32 cellular contexts compared by ENCODE assay signal in genomic region chr12:108099778-108100177, GRCh38. TPM values are rescaled to one million over a fixed set of nuclear protein-coding genes. Genes with fewer than 3 reads are reported as not detected.
"Had no signal": no experiment of that assay in that cellular context is flagged by ENCODE, and none has a peak within 500 bp of the region (broad histone marks: within the 10 kb centered on the region; RNA-seq: fewer than 3 reads in every experiment).

No MANE protein-coding gene starts in this region.

- H3K36me3 ChIP-seq: breast epithelium, pancreas, prostate gland, sigmoid colon, uterus had no signal

- H3K4me3 Mint-ChIP-seq: activated CD4-positive, alpha-beta memory T cell treated with anti-CD3 and anti-CD28 coated beads, Interleukin-2, amount 10 ng/mL, durations not matched to agents 7 days and 5 days; activated CD4-positive, alpha-beta T cell treated with anti-CD3 and anti-CD28 coated beads, Interleukin-2, amount 10 ng/mL, durations not matched to agents 7 days and 5 days; activated naive CD4-positive, alpha-beta T cell treated with anti-CD3 and anti-CD28 coated beads, Interleukin-2, amount 50 U/mL, for 24 hours; activated naive CD8-positive, alpha-beta T cell treated with anti-CD3 and anti-CD28 coated beads, Interleukin-2, amount 50 U/mL, for 24 hours; activated T-cell treated with anti-CD3 and anti-CD28 coated beads, Interleukin-2, amount 50 U/mL, for 24 hours; dendritic cell treated with granulocyte-macrophage colony-stimulating factor and Interleukin-4, amounts not matched to agents 40 ng/mL and 50 ng/mL, for 4 days; mesothelial cell of epicardium; naive B cell; nephron progenitor cell; stimulated activated memory B cell treated with anti-CD40 and anti-IgM and Interleukin-4, amounts not matched to agents 10 μg/mL and 1 μg/mL and 100 μg/mL, for 72 hours; stimulated activated naive CD8-positive, alpha-beta T cell treated with anti-CD3 and anti-CD28 coated beads, Interleukin-15, amount 100 ng/mL, for 72 hours; type B pancreatic cell; WTC11 had no signal

- H3K4me2 ChIP-seq: smooth muscle cell had no signal

- H3K27ac ChIP-seq: breast epithelium, epithelial cell of prostate, pancreas, prostate gland, sigmoid colon had no signal

- H3K36me3 Mint-ChIP-seq: activated naive CD4-positive, alpha-beta T cell treated with anti-CD3 and anti-CD28 coated beads, Interleukin-2, amount 50 U/mL, for 24 hours; mesothelial cell of epicardium; naive B cell; stimulated activated memory B cell treated with anti-CD40 and anti-IgM and Interleukin-4, amounts not matched to agents 10 μg/mL and 1 μg/mL and 100 μg/mL, for 72 hours; type B pancreatic cell; WTC11 had no signal

- DNase-seq: activated CD4-positive, alpha-beta memory T cell treated with anti-CD3 and anti-CD28 coated beads, Interleukin-2, amount 10 ng/mL, durations not matched to agents 7 days and 5 days; activated CD4-positive, alpha-beta T cell treated with anti-CD3 and anti-CD28 coated beads for 1 hour; activated CD4-positive, alpha-beta T cell treated with anti-CD3 and anti-CD28 coated beads, Interleukin-2, amount 10 ng/mL, durations not matched to agents 7 days and 5 days; activated CD8-positive, alpha-beta memory T cell treated with anti-CD3 and anti-CD28 coated beads, Interleukin-2, amount 50 U/mL, for 48 hours; activated naive CD8-positive, alpha-beta T cell treated with anti-CD3 and anti-CD28 coated beads, Interleukin-2, amount 50 U/mL, for 24 hours; activated T-cell treated with anti-CD3 and anti-CD28 coated beads, Interleukin-2, amount 50 U/mL, for 24 hours; amygdala; central memory CD4-positive, alpha-beta T cell; effector CD4-positive, alpha-beta T cell; left colon; naive B cell; nephron progenitor cell; pancreas; sigmoid colon; stimulated activated CD4-positive, alpha-beta T cell treated with anti-CD3 and anti-CD28 coated beads, Interleukin-1b, Interleukin-23, amount 100 ng/mL, for 48 hours; stimulated activated CD4-positive, alpha-beta T cell treated with anti-CD3 and anti-CD28 coated beads, Interleukin-4, amount 100 ng/mL, for 4 hours; stimulated activated CD8-positive, alpha-beta memory T cell treated with anti-CD3 and anti-CD28 coated beads, Interleukin-4, amount 100 ng/mL, for 48 hours; stimulated activated naive CD8-positive, alpha-beta T cell treated with anti-CD3 and anti-CD28 coated beads, Interleukin-15, amount 100 ng/mL, for 72 hours; substantia nigra; uterus had no signal

- H3K27ac Mint-ChIP-seq: activated CD4-positive, alpha-beta memory T cell treated with anti-CD3 and anti-CD28 coated beads, Interleukin-2, amount 10 ng/mL, durations not matched to agents 7 days and 5 days; activated CD4-positive, alpha-beta T cell treated with anti-CD3 and anti-CD28 coated beads, Interleukin-2, amount 10 ng/mL, durations not matched to agents 7 days and 5 days; activated naive CD4-positive, alpha-beta T cell treated with anti-CD3 and anti-CD28 coated beads, Interleukin-2, amount 50 U/mL, for 24 hours; activated naive CD8-positive, alpha-beta T cell treated with anti-CD3 and anti-CD28 coated beads, Interleukin-2, amount 50 U/mL, for 24 hours; activated T-cell treated with anti-CD3 and anti-CD28 coated beads, Interleukin-2, amount 50 U/mL, for 24 hours; dendritic cell treated with granulocyte-macrophage colony-stimulating factor and Interleukin-4, amounts not matched to agents 40 ng/mL and 50 ng/mL, for 4 days; mesothelial cell of epicardium; naive B cell; nephron progenitor cell; stimulated activated memory B cell treated with anti-CD40 and anti-IgM and Interleukin-4, amounts not matched to agents 10 μg/mL and 1 μg/mL and 100 μg/mL, for 72 hours; stimulated activated naive CD8-positive, alpha-beta T cell treated with anti-CD3 and anti-CD28 coated beads, Interleukin-15, amount 100 ng/mL, for 72 hours; type B pancreatic cell; WTC11 had no signal

- H3K4me1 Mint-ChIP-seq: activated CD4-positive, alpha-beta memory T cell treated with anti-CD3 and anti-CD28 coated beads, Interleukin-2, amount 10 ng/mL, durations not matched to agents 7 days and 5 days; activated CD4-positive, alpha-beta T cell treated with anti-CD3 and anti-CD28 coated beads, Interleukin-2, amount 10 ng/mL, durations not matched to agents 7 days and 5 days; activated naive CD4-positive, alpha-beta T cell treated with anti-CD3 and anti-CD28 coated beads, Interleukin-2, amount 50 U/mL, for 24 hours; activated naive CD8-positive, alpha-beta T cell treated with anti-CD3 and anti-CD28 coated beads, Interleukin-2, amount 50 U/mL, for 24 hours; mesothelial cell of epicardium; naive B cell; stimulated activated memory B cell treated with anti-CD40 and anti-IgM and Interleukin-4, amounts not matched to agents 10 μg/mL and 1 μg/mL and 100 μg/mL, for 72 hours; stimulated activated naive CD8-positive, alpha-beta T cell treated with anti-CD3 and anti-CD28 coated beads, Interleukin-15, amount 100 ng/mL, for 72 hours had no signal

- H3K4me3 ChIP-seq: breast epithelium, pancreas, prostate gland, sigmoid colon, smooth muscle cell, uterus had no signal

- ATAC-seq: activated naive CD8-positive, alpha-beta T cell treated with anti-CD3 and anti-CD28 coated beads, Interleukin-2, amount 50 U/mL, for 24 hours; left colon; stimulated activated memory B cell treated with anti-CD40 and anti-IgM and Interleukin-4, amounts not matched to agents 10 μg/mL and 1 μg/mL and 100 μg/mL, for 72 hours; stimulated activated naive CD8-positive, alpha-beta T cell treated with anti-CD3 and anti-CD28 coated beads, Interleukin-15, amount 100 ng/mL, for 72 hours; WTC11 had no signal

- H3K9me3 Mint-ChIP-seq: activated CD4-positive, alpha-beta memory T cell treated with anti-CD3 and anti-CD28 coated beads, Interleukin-2, amount 10 ng/mL, durations not matched to agents 7 days and 5 days; activated CD4-positive, alpha-beta T cell treated with anti-CD3 and anti-CD28 coated beads, Interleukin-2, amount 10 ng/mL, durations not matched to agents 7 days and 5 days; activated naive CD4-positive, alpha-beta T cell treated with anti-CD3 and anti-CD28 coated beads, Interleukin-2, amount 50 U/mL, for 24 hours; activated naive CD8-positive, alpha-beta T cell treated with anti-CD3 and anti-CD28 coated beads, Interleukin-2, amount 50 U/mL, for 24 hours; activated T-cell treated with anti-CD3 and anti-CD28 coated beads, Interleukin-2, amount 50 U/mL, for 24 hours; dendritic cell treated with granulocyte-macrophage colony-stimulating factor and Interleukin-4, amounts not matched to agents 40 ng/mL and 50 ng/mL, for 4 days; mesothelial cell of epicardium; nephron progenitor cell; stimulated activated memory B cell treated with anti-CD40 and anti-IgM and Interleukin-4, amounts not matched to agents 10 μg/mL and 1 μg/mL and 100 μg/mL, for 72 hours; stimulated activated naive CD8-positive, alpha-beta T cell treated with anti-CD3 and anti-CD28 coated beads, Interleukin-15, amount 100 ng/mL, for 72 hours; type B pancreatic cell; WTC11 had no signal

- H3K27me3 ChIP-seq: breast epithelium, pancreas, sigmoid colon, uterus had no signal

- H3K9me3 ChIP-seq: breast epithelium, pancreas, prostate gland, sigmoid colon, uterus had no signal

- FAIRE-seq: endometrium, frontal cortex, pancreas had no signal

- H3K4me1 ChIP-seq: breast epithelium, pancreas, prostate gland, uterus had no signal

RNA-seq across cellular contexts. Expression of gene WSCD2, which starts 29.3 kb away (rescaled TPM):
- total RNA-seq: activated CD4-positive, alpha-beta memory T cell treated with anti-CD3 and anti-CD28 coated beads, Interleukin-2, amount 10 ng/mL, durations not matched to agents 7 days and 5 days; activated CD4-positive, alpha-beta T cell treated with anti-CD3 and anti-CD28 coated beads, Interleukin-2, amount 10 ng/mL, durations not matched to agents 7 days and 5 days had no signal
